ENCODE assay signal across 19 cellular contexts in the genomic region with DNA sequence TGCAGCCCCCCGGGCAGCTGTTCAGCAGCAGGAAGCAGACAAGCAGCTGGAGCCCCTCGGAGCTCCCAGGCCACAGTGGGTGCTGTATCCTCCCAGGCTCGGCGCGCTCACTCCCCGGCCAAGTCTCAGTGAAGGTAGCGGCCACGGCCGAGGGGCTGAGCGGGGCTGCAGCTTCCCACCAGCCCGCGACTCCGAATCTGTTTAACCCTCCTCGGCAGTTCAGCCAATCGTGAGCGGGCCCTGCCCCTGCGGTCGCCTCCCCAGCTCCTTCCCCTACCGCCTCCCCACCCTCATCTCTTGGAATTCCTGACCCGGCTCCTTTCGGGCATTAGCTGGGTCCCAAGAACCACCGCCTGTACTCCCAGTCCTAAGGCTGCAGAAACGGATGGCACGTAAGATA. TPM values are rescaled to one million over a fixed set of nuclear protein-coding genes. Genes with fewer than 3 reads are reported as not detected.
DNase-seq lines count a peak whose midpoint lies in the region; ATAC-seq and TF ChIP-seq lines count a peak whose summit lies in the region.
"Had no signal": no experiment of that assay in that cellular context is flagged by ENCODE, and none has a peak within 500 bp of the region (broad histone marks: within the 10 kb centered on the region; RNA-seq: fewer than 3 reads in every experiment).

A gene (minus strand): TSS at position 203 of the 400 bp plus-strand sequence.

- peak within 1 kb of the TSS; percentile 65 to 80 (median 78) for H3K4me3 Mint-ChIP-seq in brain
- H3K4me3 Mint-ChIP-seq in activated T-cell treated with anti-CD3 and anti-CD28 coated beads, Interleukin-2, amount 50 U/mL, for 4 hours, result no peak within 1 kb of the TSS
- no peak within 1 kb of the TSS for H3K4me3 Mint-ChIP-seq in activated T-helper 2 cell treated with anti-CD3 and anti-CD28 coated beads, Interferon-gamma antibody, Interleukin-2, Interleukin-4, amounts not matched to agents 10 μg/mL and 5 μg/mL and 100 μg/mL, durations not matched to agents 14 hours and 24 hours and 36 hours (ENCODE audit: low read depth)

- H4K91ac ChIP-seq in trophoblast cell (ENCODE audit: low read depth, low read length), result no peak within 1 kb of the TSS

- no peak for ATAC-seq in GM19395 (IDR thresholded peaks at IDR 0.05; ENCODE audit: unreplicated experiment)
- no peak for ATAC-seq in activated T-cell treated with anti-CD3 and anti-CD28 coated beads, Interleukin-2, amount 50 U/mL, for 4 hours
- ATAC-seq: A549, GM12878 had no signal

- peak within 1 kb of the TSS in 4 of 5 experiments; percentile 3 to 59 (median 24) for H3K27ac Mint-ChIP-seq in brain
- H3K27ac Mint-ChIP-seq in activated T-helper 2 cell treated with anti-CD3 and anti-CD28 coated beads, Interferon-gamma antibody, Interleukin-2, Interleukin-4, amounts not matched to agents 10 μg/mL and 5 μg/mL and 100 μg/mL, durations not matched to agents 14 hours and 24 hours and 36 hours, result no peak within 1 kb of the TSS

- no peak within 1 kb of the TSS for H2AFZ ChIP-seq in trophoblast cell (ENCODE audit: insufficient read depth, low read length, poor library complexity)

- H3K23ac ChIP-seq in trophoblast cell (ENCODE audit: low read length), result no peak within 1 kb of the TSS

- no peak within 1 kb of the TSS for H3K4ac ChIP-seq in trophoblast cell (ENCODE audit: low read depth, low read length)

- no peaks in the 10 kb centered on the region for H3K79me1 ChIP-seq in trophoblast cell (ENCODE audit: low read length)

- H3K9ac ChIP-seq in iPS-15b (ENCODE audit: low read depth, low read length) (no peak within 1 kb of the TSS), trophoblast cell (ENCODE audit: low read length) (no peak within 1 kb of the TSS)

- no peak within 1 kb of the TSS for H3K27ac ChIP-seq in trophoblast cell (ENCODE audit: low read depth, low read length)
- H3K27ac ChIP-seq: A549, C4-2B had no signal

- H3K79me2 ChIP-seq in trophoblast cell (ENCODE audit: control insufficient read depth, insufficient read depth, low read length, poor library complexity), result no peaks in the 10 kb centered on the region

- H4K8ac ChIP-seq in trophoblast cell (ENCODE audit: low read depth, low read length), result no peak within 1 kb of the TSS

- no peak within 1 kb of the TSS for H3K14ac ChIP-seq in trophoblast cell (ENCODE audit: low read length)

- peaks cover 85% of the 10 kb centered on the region for H3K27me3 Mint-ChIP-seq in brain
- H3K27me3 Mint-ChIP-seq in activated T-cell treated with anti-CD3 and anti-CD28 coated beads, Interleukin-2, amount 50 U/mL, for 4 hours (ENCODE audit: low read depth), result peaks cover 78% of the 10 kb centered on the region
- H3K27me3 Mint-ChIP-seq in activated T-helper 2 cell treated with anti-CD3 and anti-CD28 coated beads, Interferon-gamma antibody, Interleukin-2, Interleukin-4, amounts not matched to agents 10 μg/mL and 5 μg/mL and 100 μg/mL, durations not matched to agents 14 hours and 24 hours and 36 hours (ENCODE audit: low read depth), result peaks cover 45% of the 10 kb centered on the region

- H2BK120ac ChIP-seq in trophoblast cell (ENCODE audit: insufficient read depth, low read length, poor library complexity), result no peak within 1 kb of the TSS

- no peak within 1 kb of the TSS for H4K12ac ChIP-seq in trophoblast cell (ENCODE audit: low read depth, low read length)

- peaks cover 38% of the 10 kb centered on the region for H3K4me1 Mint-ChIP-seq in brain
- no peaks in the 10 kb centered on the region for H3K4me1 Mint-ChIP-seq in activated T-cell treated with anti-CD3 and anti-CD28 coated beads, Interleukin-2, amount 50 U/mL, for 4 hours (ENCODE audit: low read depth)
- H3K4me1 Mint-ChIP-seq in activated T-helper 2 cell treated with anti-CD3 and anti-CD28 coated beads, Interferon-gamma antibody, Interleukin-2, Interleukin-4, amounts not matched to agents 10 μg/mL and 5 μg/mL and 100 μg/mL, durations not matched to agents 14 hours and 24 hours and 36 hours (ENCODE audit: low read depth), result no peaks in the 10 kb centered on the region

- no peak within 1 kb of the TSS for H3K18ac ChIP-seq in trophoblast cell (ENCODE audit: low read length)

- intact Hi-C loops in activated T-helper 2 cell treated with anti-CD3 and anti-CD28 coated beads, Interferon-gamma antibody, Interleukin-2, Interleukin-4, amounts not matched to agents 10 μg/mL and 5 μg/mL and 100 μg/mL, durations not matched to agents 14 hours and 24 hours and 36 hours (cut with micrococcal nuclease), result no loop called here

- H2AK5ac ChIP-seq in trophoblast cell (ENCODE audit: low read length), result no peak within 1 kb of the TSS

- peak within 1 kb of the TSS; percentile 22; the same call in 1 of the 2 replicates for H3K4me3 ChIP-seq in H7 (ENCODE audit: insufficient read depth, low read depth, low read length)
- H3K4me3 ChIP-seq in iPS-15b (ENCODE audit: low read depth, low read length), result peak within 1 kb of the TSS; percentile 43
- H3K4me3 ChIP-seq in trophoblast cell (ENCODE audit: low read depth, low read length), result peak within 1 kb of the TSS; percentile 4
- H3K4me3 ChIP-seq: A549, GM12878 had no signal

- no peak within 1 kb of the TSS for H2BK5ac ChIP-seq in trophoblast cell (ENCODE audit: low read depth, low read length, poor library complexity)

- no peaks in the 10 kb centered on the region for H3K36me3 Mint-ChIP-seq in brain
- peaks cover 2% of the 10 kb centered on the region for H3K36me3 Mint-ChIP-seq in activated T-cell treated with anti-CD3 and anti-CD28 coated beads, Interleukin-2, amount 50 U/mL, for 4 hours (ENCODE audit: insufficient read depth)
- no peaks in the 10 kb centered on the region for H3K36me3 Mint-ChIP-seq in activated T-helper 2 cell treated with anti-CD3 and anti-CD28 coated beads, Interferon-gamma antibody, Interleukin-2, Interleukin-4, amounts not matched to agents 10 μg/mL and 5 μg/mL and 100 μg/mL, durations not matched to agents 14 hours and 24 hours and 36 hours (ENCODE audit: low read depth)

- H3K36me3 ChIP-seq in H7 (replicated peaks; ENCODE audit: control insufficient read depth, insufficient read depth, low read length) (no peaks in the 10 kb centered on the region), iPS-15b (ENCODE audit: control insufficient read depth, insufficient read depth, low read length) (no peaks in the 10 kb centered on the region), trophoblast cell (ENCODE audit: control insufficient read depth in 1 of 2, insufficient read depth in 2 of 2, low read length in 2 of 2) (no peaks in the 10 kb centered on the region)

- H3K27me3 ChIP-seq in H7 (ENCODE audit: control insufficient read depth, insufficient read depth, low read length) (peaks cover 50% of the 10 kb centered on the region), iPS-15b (ENCODE audit: control insufficient read depth, insufficient read depth, low read length) (peaks cover 69% of the 10 kb centered on the region), trophoblast cell (ENCODE audit: insufficient read depth, low read length) (peaks cover 11% of the 10 kb centered on the region)

- no peaks in the 10 kb centered on the region for H3K9me3 ChIP-seq in iPS-15b (ENCODE audit: control insufficient read depth, insufficient read depth, low read length)
- peaks cover 2% of the 10 kb centered on the region for H3K9me3 ChIP-seq in trophoblast cell (ENCODE audit: insufficient read depth, low read depth, low read length)
- H3K9me3 ChIP-seq: A549, Caco-2 had no signal

- DNase-seq in H7 (peak; percentile 85), trophoblast cell (no peak)
- no peak for DNase-seq in activated T-cell treated with anti-CD3 and anti-CD28 coated beads, Interleukin-2, amount 50 U/mL, for 4 hours
- no peak for DNase-seq in activated T-helper 2 cell treated with anti-CD3 and anti-CD28 coated beads, Interferon-gamma antibody, Interleukin-2, Interleukin-4, amounts not matched to agents 10 μg/mL and 5 μg/mL and 100 μg/mL, durations not matched to agents 14 hours and 24 hours and 36 hours (ENCODE audit: low spot score)
- DNase-seq: Caco-2, DMS53, Kasumi-1, NCI-H1105 treated with DMSO at 0.1 percent for 48 hours, NCI-H187, NCI-H2171 treated with DMSO at 0.1 percent for 48 hours, NCI-H510A, SHP77 treated with DMSO at 0.1 percent for 48 hours had no signal

- H3K4me2 ChIP-seq in trophoblast cell (ENCODE audit: low read length), result no peak within 1 kb of the TSS
- H3K4me2 ChIP-seq: A549 had no signal

- H3K9me3 Mint-ChIP-seq in brain, result peaks cover 6 to 11% (median 6%) of the 10 kb centered on the region in 5 experiments
- H3K9me3 Mint-ChIP-seq in activated T-cell treated with anti-CD3 and anti-CD28 coated beads, Interleukin-2, amount 50 U/mL, for 4 hours, result peaks cover 9% of the 10 kb centered on the region
- H3K9me3 Mint-ChIP-seq in activated T-helper 2 cell treated with anti-CD3 and anti-CD28 coated beads, Interferon-gamma antibody, Interleukin-2, Interleukin-4, amounts not matched to agents 10 μg/mL and 5 μg/mL and 100 μg/mL, durations not matched to agents 14 hours and 24 hours and 36 hours, result no peaks in the 10 kb centered on the region

- no peaks in the 10 kb centered on the region for H3K4me1 ChIP-seq in iPS-15b (ENCODE audit: control insufficient read depth, insufficient read depth, low read length)
- no peaks in the 10 kb centered on the region for H3K4me1 ChIP-seq in trophoblast cell (ENCODE audit: control insufficient read depth in 1 of 2, insufficient read depth in 2 of 2, low read length in 2 of 2)
- H3K4me1 ChIP-seq: A549, Caco-2 had no signal

- no CpG with 5 or more reads among the region's 24 CpGs for WGBS in trophoblast cell (ENCODE audit: extremely low coverage, insufficient coverage, insufficient read length)

- no peak for TF ChIP-seq CTCF in brain (conservative IDR thresholded peaks at IDR 0.05)

- no peak within 1 kb of the TSS for H2BK12ac ChIP-seq in trophoblast cell (ENCODE audit: low read length)

RNA-seq across cellular contexts. Expression of the gene that starts here (rescaled TPM):
- not detected in 2 replicates for total RNA-seq in H7 (2014; rRNA removed; shearing (Covaris generic))
- polyA plus RNA-seq in brain (ENCODE audit: insufficient read depth, low read depth, low replicate concordance), result not detected
- not detected in 2 replicates for polyA plus RNA-seq in trophoblast cell (2013)
- total RNA-seq in activated T-cell treated with anti-CD3 and anti-CD28 coated beads, Interleukin-2, amount 50 U/mL, for 4 hours, result not detected
- not detected in 2 replicates for total RNA-seq in activated T-helper 2 cell treated with anti-CD3 and anti-CD28 coated beads, Interferon-gamma antibody, Interleukin-2, Interleukin-4, amounts not matched to agents 10 μg/mL and 5 μg/mL and 100 μg/mL, durations not matched to agents 14 hours and 24 hours and 36 hours
- total RNA-seq: Caco-2, G401, GM12878 had no signal
- polyA plus RNA-seq: A549, GM12878 had no signal

Comparison
In these comparisons a context has a peak if more than half of its experiments do, and no peak if none do; other contexts are left out.
1. Peak in DNase-seq and H3K4me3 ChIP-seq in H7; RNA of the gene not detected or under 1 TPM.
2. H3K4me3 Mint-ChIP-seq: peak in brain (5 of 5); none in activated T-cell treated with anti-CD3 and anti-CD28 coated beads, Interleukin-2, amount 50 U/mL, for 4 hours (single experiment) and activated T-helper 2 cell treated with anti-CD3 and anti-CD28 coated beads, Interferon-gamma antibody, Interleukin-2, Interleukin-4, amounts not matched to agents 10 μg/mL and 5 μg/mL and 100 μg/mL, durations not matched to agents 14 hours and 24 hours and 36 hours (single experiment).
3. Peak in every context shown above with its lines, with median percentiles within 50 percentile points of each other: H3K4me3 ChIP-seq.